ENCODE assay signal across 13 cellular contexts in the genomic region with DNA sequence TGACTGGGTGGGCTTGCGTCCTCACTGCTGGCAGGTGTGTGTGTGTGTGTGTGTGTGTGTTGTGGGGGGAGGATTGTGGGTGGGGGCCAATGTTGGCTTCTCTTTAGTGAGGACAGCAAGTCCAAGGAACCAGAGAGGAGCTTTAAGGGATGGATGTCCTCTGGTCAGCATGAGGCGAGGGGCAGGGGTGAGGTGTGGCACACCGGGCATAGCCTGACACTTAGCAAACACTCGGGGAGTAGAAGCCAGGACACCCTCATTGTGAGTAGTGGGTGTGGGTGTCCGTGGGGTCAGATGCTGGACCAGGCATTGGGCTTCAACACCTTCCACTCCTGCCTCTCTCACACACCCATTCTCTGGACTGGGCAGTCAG. TPM values are rescaled to one million over a fixed set of nuclear protein-coding genes. Genes with fewer than 3 reads are reported as not detected.
"Had no signal": no experiment of that assay in that cellular context is flagged by ENCODE, and none has a peak within 500 bp of the region (broad histone marks: within the 10 kb centered on the region; RNA-seq: fewer than 3 reads in every experiment).

No MANE protein-coding gene starts in this region.

- H3K4me3 ChIP-seq: colonic mucosa, psoas muscle, right lobe of liver had no signal

- H3K4me3 Mint-ChIP-seq: activated naive CD8-positive, alpha-beta T cell treated with anti-CD3 and anti-CD28 coated beads for 36 hours; naive B cell; T-helper 1 cell treated with Interleukin-12 subunit alpha and Interleukin-12 subunit beta and Interleukin-4 antibody, amounts not matched to agents 30 μg/mL and 1 μg/mL, for 36 hours; WTC11 had no signal

- H3K9me3 Mint-ChIP-seq: activated naive CD8-positive, alpha-beta T cell treated with anti-CD3 and anti-CD28 coated beads for 36 hours; naive B cell; T-helper 1 cell treated with Interleukin-12 subunit alpha and Interleukin-12 subunit beta and Interleukin-4 antibody, amounts not matched to agents 30 μg/mL and 1 μg/mL, for 36 hours; WTC11 had no signal

- H3K27me3 ChIP-seq: right lobe of liver had no signal

- H3K36me3 ChIP-seq: colonic mucosa, right lobe of liver had no signal

- H3K4me1 Mint-ChIP-seq: activated naive CD8-positive, alpha-beta T cell treated with anti-CD3 and anti-CD28 coated beads for 36 hours had no signal

- H3K4me1 ChIP-seq: colonic mucosa had no signal

- H3K27ac ChIP-seq: colonic mucosa, psoas muscle, right lobe of liver had no signal

- DNase-seq: activated T-cell treated with anti-CD3 and anti-CD28 coated beads, Interleukin-2, amount 50 U/mL, for 1 hour; colonic mucosa; effector CD4-positive, alpha-beta T cell; naive B cell; occipital lobe; stimulated activated naive CD4-positive, alpha-beta T cell treated with Interleukin-2 at 50 U/mL for 16 hours had no signal

- ATAC-seq: WTC11 had no signal

- H3K9me3 ChIP-seq: colonic mucosa, psoas muscle, right lobe of liver had no signal

- FAIRE-seq: frontal cortex had no signal

- H3K27ac Mint-ChIP-seq: activated naive CD8-positive, alpha-beta T cell treated with anti-CD3 and anti-CD28 coated beads for 36 hours; naive B cell; T-helper 1 cell treated with Interleukin-12 subunit alpha and Interleukin-12 subunit beta and Interleukin-4 antibody, amounts not matched to agents 30 μg/mL and 1 μg/mL, for 36 hours; WTC11 had no signal

- H3K36me3 Mint-ChIP-seq: activated naive CD8-positive, alpha-beta T cell treated with anti-CD3 and anti-CD28 coated beads for 36 hours; naive B cell; WTC11 had no signal

RNA-seq across cellular contexts. Expression of a gene that starts 2.8 kb away (rescaled TPM):
- total RNA-seq: activated CD8-positive, alpha-beta memory T cell treated with anti-CD3 and anti-CD28 coated beads for 36 hours; activated naive CD8-positive, alpha-beta T cell treated with anti-CD3 and anti-CD28 coated beads for 36 hours had no signal
